18 cellular contexts compared by ENCODE assay signal in genomic region chr10:99784731-99785441, GRCh38. TPM values are rescaled to one million over a fixed set of nuclear protein-coding genes. Genes with fewer than 3 reads are reported as not detected.
DNase-seq lines count a peak whose midpoint lies in the region; ATAC-seq, FAIRE-seq and TF ChIP-seq lines count a peak whose summit lies in the region.
"Had no signal": no experiment of that assay in that cellular context is flagged by ENCODE, and none has a peak within 500 bp of the region (broad histone marks: within the 10 kb centered on the region; RNA-seq: fewer than 3 reads in every experiment).

No MANE protein-coding gene starts in this region.

- H3K4me3 Mint-ChIP-seq in T-helper 17 cell: no peak overlapping the region
- no peak overlapping the region for H3K4me3 Mint-ChIP-seq in activated T-cell treated with anti-CD3 and anti-CD28 coated beads, Interleukin-2, amount 50 U/mL, for 72 hours
- H3K4me3 Mint-ChIP-seq: immature natural killer cell; stimulated activated effector memory CD8-positive, alpha-beta T cell treated with anti-CD3 and anti-CD28 coated beads, Interleukin-12 subunit alpha, Interleukin-12 subunit beta, amount 100 ng/mL, for 72 hours; T-cell had no signal

- CTCF ChIA-PET in PC-9 (lab: Charles Lee): no interaction called here
- CTCF ChIA-PET in endothelial cell of umbilical vein (lab: Charles Lee): interaction anchor here (0.6 to 2.1 kb wide), 2 partner anchors 51 to 52 kb away, joined by 3 to 7 read pairs; partner anchors contain the start of genes COX15 and CUTC

- H3K27ac ChIP-seq in PC-9: peak overlapping the region; percentile 100
- no peak overlapping the region for H3K27ac ChIP-seq in endothelial cell of umbilical vein (ENCODE audit: insufficient read depth, low read depth, low read length)
- peak overlapping the region; percentile 25 for H3K27ac ChIP-seq in muscle layer of colon (ENCODE audit: low read depth, low read length)
- H3K27ac ChIP-seq in ovary: no peak overlapping the region
- H3K27ac ChIP-seq: adrenal gland had no signal

- no peaks in the 10 kb centered on the region for H3K4me1 Mint-ChIP-seq in T-helper 17 cell
- no peaks in the 10 kb centered on the region for H3K4me1 Mint-ChIP-seq in activated T-cell treated with anti-CD3 and anti-CD28 coated beads, Interleukin-2, amount 50 U/mL, for 72 hours (ENCODE audit: low read depth)
- H3K4me1 Mint-ChIP-seq: stimulated activated effector memory CD8-positive, alpha-beta T cell treated with anti-CD3 and anti-CD28 coated beads, Interleukin-12 subunit alpha, Interleukin-12 subunit beta, amount 100 ng/mL, for 72 hours; T-cell had no signal

- peaks cover 84% of the 10 kb centered on the region for H3K79me2 ChIP-seq in PC-9 (ENCODE audit: low read depth)
- no peaks in the 10 kb centered on the region for H3K79me2 ChIP-seq in endothelial cell of umbilical vein (ENCODE audit: control insufficient read depth, insufficient read depth, low read length)

- DNase-seq in Caki2 (ENCODE audit: low read depth) (peak; percentile 82), PC-9 (no peak), endothelial cell of umbilical vein (ENCODE audit: low read depth, low spot score) (no peak), KBM-7 (no peak), T-helper 17 cell (no peak), ovary (no peak)
- DNase-seq in activated T-cell treated with anti-CD3 and anti-CD28 coated beads, Interleukin-2, amount 50 U/mL, for 72 hours: no peak
- DNase-seq: activated CD4-positive, CD25-positive, alpha-beta regulatory T cell; cerebellar nuclear complex; immature natural killer cell; NCI-H1930; NCI-H524; T-cell had no signal

- peaks cover 6% of the 10 kb centered on the region for H3K36me3 Mint-ChIP-seq in T-helper 17 cell (ENCODE audit: low read depth)
- no peaks in the 10 kb centered on the region for H3K36me3 Mint-ChIP-seq in activated T-cell treated with anti-CD3 and anti-CD28 coated beads, Interleukin-2, amount 50 U/mL, for 72 hours (ENCODE audit: insufficient read depth in 2 of 2)
- H3K36me3 Mint-ChIP-seq: stimulated activated effector memory CD8-positive, alpha-beta T cell treated with anti-CD3 and anti-CD28 coated beads, Interleukin-12 subunit alpha, Interleukin-12 subunit beta, amount 100 ng/mL, for 72 hours had no signal

- H3K9ac ChIP-seq in endothelial cell of umbilical vein (replicated peaks; ENCODE audit: extremely low read depth, insufficient read depth, low read length) (no peak overlapping the region), muscle layer of colon (ENCODE audit: low read length) (no peak overlapping the region)

- H3K4me3 ChIP-seq in PC-9 (peak overlapping the region; percentile 79), endothelial cell of umbilical vein (replicated peaks in 1 of 3; ENCODE audit: insufficient read depth in 1 of 3, low read depth in 1 of 3, low read length in 3 of 3) (no peak overlapping the region), muscle layer of colon (ENCODE audit: low read depth in 1 of 2, low read length in 2 of 2) (no peak overlapping the region), ovary (no peak overlapping the region)
- H3K4me3 ChIP-seq: adrenal gland, skin epidermis had no signal

- H4K20me1 ChIP-seq in PC-9 (ENCODE audit: insufficient read depth): no peaks in the 10 kb centered on the region
- no peaks in the 10 kb centered on the region for H4K20me1 ChIP-seq in endothelial cell of umbilical vein (replicated peaks; ENCODE audit: control insufficient read depth, extremely low read depth, insufficient read depth, low read length)

- H3K27ac Mint-ChIP-seq in T-helper 17 cell: no peak overlapping the region
- H3K27ac Mint-ChIP-seq in activated T-cell treated with anti-CD3 and anti-CD28 coated beads, Interleukin-2, amount 50 U/mL, for 72 hours: no peak overlapping the region
- H3K27ac Mint-ChIP-seq: activated T-helper 2 cell treated with anti-CD3 and anti-CD28 coated beads, Interferon-gamma antibody, Interleukin-2, Interleukin-4, amounts not matched to agents 10 μg/mL and 5 μg/mL and 100 μg/mL, durations not matched to agents 14 hours and 24 hours and 36 hours; immature natural killer cell; stimulated activated effector memory CD8-positive, alpha-beta T cell treated with anti-CD3 and anti-CD28 coated beads, Interleukin-12 subunit alpha, Interleukin-12 subunit beta, amount 100 ng/mL, for 72 hours; T-cell had no signal

- no peak for TF ChIP-seq POLR2A in endothelial cell of umbilical vein (IDR thresholded peaks at IDR 0.05; ENCODE audit: low read depth, low read length)
- no peak for TF ChIP-seq POLR2A in ovary (IDR thresholded peaks at IDR 0.05)

- no peak for TF ChIP-seq CTCF in PC-9 (conservative IDR thresholded peaks at IDR 0.05)
- no peak for TF ChIP-seq CTCF in endothelial cell of umbilical vein (IDR thresholded peaks at IDR 0.05; ENCODE audit: extremely low read depth in 1 of 2, insufficient read depth in 1 of 2, low read depth in 1 of 2, low read length in 2 of 2)
- no peak for TF ChIP-seq CTCF in ovary (IDR thresholded peaks at IDR 0.05)

- BruUV-seq in PC-9 (replicated peaks; lab: Mats Ljungman, UMichigan) (TSS peak; percentile 48), endothelial cell of umbilical vein (replicated peaks; lab: Mats Ljungman, UMichigan) (no TSS peak)

- H3K9me3 ChIP-seq in PC-9 (ENCODE audit: insufficient read depth, low read depth): no peaks in the 10 kb centered on the region
- no peaks in the 10 kb centered on the region for H3K9me3 ChIP-seq in endothelial cell of umbilical vein (replicated peaks; ENCODE audit: control insufficient read depth, insufficient read depth, low read length)
- no peaks in the 10 kb centered on the region for H3K9me3 ChIP-seq in muscle layer of colon (ENCODE audit: low read length)
- no peaks in the 10 kb centered on the region for H3K9me3 ChIP-seq in T-helper 17 cell (ENCODE audit: control insufficient read depth, low read length, poor library complexity, severe bottlenecking)
- H3K9me3 ChIP-seq in ovary: no peaks in the 10 kb centered on the region
- H3K9me3 ChIP-seq: adrenal gland had no signal

- H3K4me2 ChIP-seq in PC-9: peak overlapping the region; percentile 98
- H3K4me2 ChIP-seq in endothelial cell of umbilical vein (ENCODE audit: insufficient read depth, low read length): no peak overlapping the region

- peaks cover 42% of the 10 kb centered on the region for H3F3A ChIP-seq in PC-9 (ENCODE audit: insufficient read depth, low read depth)

- ATAC-seq in T-helper 17 cell: no peak
- no peak for ATAC-seq in activated T-cell treated with anti-CD3 and anti-CD28 coated beads, Interleukin-2, amount 50 U/mL, for 72 hours (replicated peaks in 1 of 2)
- ATAC-seq: stimulated activated effector memory CD8-positive, alpha-beta T cell treated with anti-CD3 and anti-CD28 coated beads, Interleukin-12 subunit alpha, Interleukin-12 subunit beta, amount 100 ng/mL, for 72 hours; T-cell had no signal

- no peaks in the 10 kb centered on the region for H3K9me2 ChIP-seq in PC-9 (ENCODE audit: insufficient read depth)

- 77 to 79% (median 78%) methylated on average over 6 of the region's 6 CpGs for WGBS in ovary, 3 donors

- no peaks in the 10 kb centered on the region for H3K27me3 Mint-ChIP-seq in T-helper 17 cell
- no peaks in the 10 kb centered on the region for H3K27me3 Mint-ChIP-seq in activated T-cell treated with anti-CD3 and anti-CD28 coated beads, Interleukin-2, amount 50 U/mL, for 72 hours (ENCODE audit: low read depth)
- H3K27me3 Mint-ChIP-seq: T-cell had no signal

- dilution Hi-C loops in endothelial cell of umbilical vein (cut with MboI; ENCODE audit: extremely low pct_ligation_motif_present, low sequenced_read_pairs): no loop called here

- H3K27me3 ChIP-seq in PC-9 (ENCODE audit: insufficient read depth, low read depth) (no peaks in the 10 kb centered on the region), endothelial cell of umbilical vein (ENCODE audit: control insufficient read depth in 2 of 2, insufficient read depth in 2 of 2, low read length in 2 of 2) (no peaks in the 10 kb centered on the region), muscle layer of colon (ENCODE audit: control insufficient read depth in 1 of 2, insufficient read depth in 2 of 2, low read length in 2 of 2) (no peaks in the 10 kb centered on the region), ovary (no peaks in the 10 kb centered on the region)
- H3K27me3 ChIP-seq: adrenal gland had no signal

- in situ Hi-C loops in Caki2 (cut with HindIII; ENCODE audit: low pct_unique_long_range_greater_than_20kb, low sequenced_read_pairs) (no loop called here), KBM-7 (cut with MboI; ENCODE audit: low pct_unique_long_range_greater_than_20kb, low sequenced_read_pairs) (no loop called here)

- intact Hi-C loops in PC-9 (cut with micrococcal nuclease; ENCODE audit: unreplicated experiment): loop anchor here (1.0 to 10.0 kb wide), 3 partner anchors 33 to 350 kb away; partner anchors contain the start of genes COX15, CUTC and GOT1
- intact Hi-C loops in endothelial cell of umbilical vein (cut with micrococcal nuclease): loop anchor here (5.0 kb wide), 1 partner anchor 222 kb away; the partner anchor contains the start of gene DNMBP
- intact Hi-C loops in ovary (cut with DNase I): no loop called here

- no peak overlapping the region for H2AFZ ChIP-seq in PC-9
- H2AFZ ChIP-seq in endothelial cell of umbilical vein (ENCODE audit: low read depth, low read length): peak overlapping the region; percentile 49

- H3K36me3 ChIP-seq in PC-9 (ENCODE audit: low read depth): peaks cover 21% of the 10 kb centered on the region
- H3K36me3 ChIP-seq in endothelial cell of umbilical vein (ENCODE audit: control insufficient read depth in 2 of 2, extremely low read depth in 1 of 2, insufficient read depth in 2 of 2, low read length in 2 of 2): no peaks in the 10 kb centered on the region
- no peaks in the 10 kb centered on the region for H3K36me3 ChIP-seq in muscle layer of colon (ENCODE audit: insufficient read depth, low read length)
- no peaks in the 10 kb centered on the region for H3K36me3 ChIP-seq in ovary
- H3K36me3 ChIP-seq: adrenal gland had no signal

- no peak for FAIRE-seq in endothelial cell of umbilical vein (lab: Jason Lieb, UNC)

- no peaks in the 10 kb centered on the region for H3K9me1 ChIP-seq in endothelial cell of umbilical vein (replicated peaks; ENCODE audit: control insufficient read depth, extremely low read depth, insufficient read depth, low read length)

- POLR2A ChIA-PET in PC-9 (lab: Charles Lee; ENCODE audit: unreplicated experiment): no interaction called here
- POLR2A ChIA-PET in endothelial cell of umbilical vein (lab: Charles Lee): no interaction called here

- H3K4me1 ChIP-seq in PC-9 (replicated peaks; ENCODE audit: insufficient read depth) (peaks cover 60% of the 10 kb centered on the region), endothelial cell of umbilical vein (ENCODE audit: control insufficient read depth, extremely low read depth, insufficient read depth, low read length) (peaks cover 40% of the 10 kb centered on the region), muscle layer of colon (ENCODE audit: insufficient read depth, low read length) (no peaks in the 10 kb centered on the region), ovary (ENCODE audit: insufficient read depth) (no peaks in the 10 kb centered on the region)
- H3K4me1 ChIP-seq: adrenal gland had no signal

- TF ChIP-seq EP300 in ovary (IDR thresholded peaks at IDR 0.05): no peak

- H3K9me3 Mint-ChIP-seq in activated T-cell treated with anti-CD3 and anti-CD28 coated beads, Interleukin-2, amount 50 U/mL, for 72 hours: no peaks in the 10 kb centered on the region
- H3K9me3 Mint-ChIP-seq: activated T-helper 2 cell treated with anti-CD3 and anti-CD28 coated beads, Interferon-gamma antibody, Interleukin-2, Interleukin-4, amounts not matched to agents 10 μg/mL and 5 μg/mL and 100 μg/mL, durations not matched to agents 14 hours and 24 hours and 36 hours; immature natural killer cell; stimulated activated effector memory CD8-positive, alpha-beta T cell treated with anti-CD3 and anti-CD28 coated beads, Interleukin-12 subunit alpha, Interleukin-12 subunit beta, amount 100 ng/mL, for 72 hours; T-cell had no signal

RNA-seq across cellular contexts. Expression of gene ABCC2, which starts 2.4 kb away (rescaled TPM):
- 64.4 and 68.4 TPM in 2 replicates for total RNA-seq in Caki2 (2014; rRNA removed; shearing (Covaris generic); ENCODE audit: low replicate concordance)
- 132 and 174 TPM in 2 replicates for total RNA-seq in PC-9 (2021)
- 1.7 and 3.3 TPM in 2 replicates for total RNA-seq in endothelial cell of umbilical vein
- polyA plus RNA-seq in endothelial cell of umbilical vein: 1.5 and 1.6 TPM in 2 replicates
- polyA plus RNA-seq in endothelial cell of umbilical vein (2011; cell fraction: cytosol; rRNA removed): 0.52 and 0.75 TPM in 2 replicates
- 8.2 and 9.1 TPM in 2 replicates for polyA plus RNA-seq in endothelial cell of umbilical vein (2011; cell fraction: nucleus; rRNA removed)
- polyA plus RNA-seq in endothelial cell of umbilical vein (2012): 0.38 and 0.52 TPM in 2 replicates
- polyA minus RNA-seq in endothelial cell of umbilical vein: 3.1 and 9.8 TPM in 2 replicates
- polyA minus RNA-seq in endothelial cell of umbilical vein (2011; cell fraction: cytosol; rRNA and poly(A)+ RNA removed): 62.5 TPM
- polyA minus RNA-seq in endothelial cell of umbilical vein (2011; cell fraction: nucleus; rRNA and poly(A)+ RNA removed): 5.3 and 6.7 TPM in 2 replicates
- total RNA-seq in T-helper 17 cell: 1 to 10 TPM; 3.0 to 3.2 TPM
- 1 to 10 TPM in 4 of 7 donors, under 1 TPM in 3; 0.38 to 1.8 (median 1.1) TPM for total RNA-seq in ovary
- under 1 TPM; 0.22 to 0.63 TPM for polyA plus RNA-seq in ovary
- 1 to 10 TPM; 1.3 to 1.5 TPM for total RNA-seq in activated T-cell treated with anti-CD3 and anti-CD28 coated beads, Interleukin-2, amount 50 U/mL, for 72 hours

RNA-seq across cellular contexts. Expression of gene CUTC, which starts 52.9 kb away (rescaled TPM):
- 13.4 and 21.3 TPM in 2 replicates for total RNA-seq in Caki2 (2014; rRNA removed; shearing (Covaris generic); ENCODE audit: low replicate concordance)
- total RNA-seq in PC-9 (2021) (7.6 and 9.2 TPM in 2 replicates), endothelial cell of umbilical vein (17.7 and 20.4 TPM in 2 replicates), T-helper 17 cell (10 to 100 TPM; 17.1 to 17.6 TPM), ovary (10 to 100 TPM; 12.4 to 15.0 (median 13.9) TPM)
- polyA plus RNA-seq in endothelial cell of umbilical vein (14.4 and 23.1 TPM in 2 replicates), ovary (10 to 100 TPM; 16.4 to 20.6 TPM)
- 21.8 and 21.9 TPM in 2 replicates for polyA plus RNA-seq in endothelial cell of umbilical vein (2011; cell fraction: cytosol; rRNA removed)
- polyA plus RNA-seq in endothelial cell of umbilical vein (2011; cell fraction: nucleus; rRNA removed): 18.8 and 27.7 TPM in 2 replicates
- polyA plus RNA-seq in endothelial cell of umbilical vein (2012): 26.9 and 31.7 TPM in 2 replicates
- polyA minus RNA-seq in endothelial cell of umbilical vein: 24.7 and 28.3 TPM in 2 replicates
- polyA minus RNA-seq in endothelial cell of umbilical vein (2011; cell fraction: cytosol; rRNA and poly(A)+ RNA removed): 9.8 TPM
- polyA minus RNA-seq in endothelial cell of umbilical vein (2011; cell fraction: nucleus; rRNA and poly(A)+ RNA removed): 9.6 and 14.4 TPM in 2 replicates
- total RNA-seq in activated T-cell treated with anti-CD3 and anti-CD28 coated beads, Interleukin-2, amount 50 U/mL, for 72 hours: 10 to 100 TPM; 23.8 to 29.4 TPM

RNA-seq across cellular contexts. Expression of gene COX15, which starts 53.0 kb away (rescaled TPM):
- total RNA-seq in Caki2 (2014; rRNA removed; shearing (Covaris generic); ENCODE audit: low replicate concordance): 25.3 and 27.8 TPM in 2 replicates
- total RNA-seq in PC-9 (2021): 31.4 and 35.2 TPM in 2 replicates
- total RNA-seq in endothelial cell of umbilical vein: 31.7 and 34.6 TPM in 2 replicates
- polyA plus RNA-seq in endothelial cell of umbilical vein: 13.7 and 16.6 TPM in 2 replicates
- 14.2 and 16.5 TPM in 2 replicates for polyA plus RNA-seq in endothelial cell of umbilical vein (2011; cell fraction: cytosol; rRNA removed)
- 21.0 and 24.1 TPM in 2 replicates for polyA plus RNA-seq in endothelial cell of umbilical vein (2011; cell fraction: nucleus; rRNA removed)
- 30.6 and 31.0 TPM in 2 replicates for polyA plus RNA-seq in endothelial cell of umbilical vein (2012)
- 16.9 and 21.4 TPM in 2 replicates for polyA minus RNA-seq in endothelial cell of umbilical vein
- polyA minus RNA-seq in endothelial cell of umbilical vein (2011; cell fraction: cytosol; rRNA and poly(A)+ RNA removed): 22.1 TPM
- 6.0 and 11.2 TPM in 2 replicates for polyA minus RNA-seq in endothelial cell of umbilical vein (2011; cell fraction: nucleus; rRNA and poly(A)+ RNA removed)
- total RNA-seq in T-helper 17 cell: 10 to 100 TPM; 16.3 to 16.6 TPM
- total RNA-seq in ovary: 10 to 100 TPM; 25.2 to 39.7 (median 36.5) TPM
- polyA plus RNA-seq in ovary: 10 to 100 TPM; 19.1 to 40.6 TPM
- total RNA-seq in activated T-cell treated with anti-CD3 and anti-CD28 coated beads, Interleukin-2, amount 50 U/mL, for 72 hours: 10 to 100 TPM; 33.4 to 38.2 TPM

Comparison
In these comparisons a context has a peak if more than half of its experiments do, and no peak if none do; other contexts are left out.
1. H3K27ac ChIP-seq: peak in PC-9 (single experiment) and muscle layer of colon (single experiment); none in endothelial cell of umbilical vein (single experiment) and ovary (0 of 2).
2. RNA of gene ABCC2, which starts 2.4 kb away (total RNA-seq): 132 to 174 TPM in PC-9 and 64.4 to 68.4 TPM in Caki2; 1.7 to 3.3 TPM in endothelial cell of umbilical vein, 3.0 to 3.2 TPM in T-helper 17 cell, 1.3 to 1.5 TPM in activated T-cell treated with anti-CD3 and anti-CD28 coated beads, Interleukin-2, amount 50 U/mL, for 72 hours and 0.38 to 1.8 TPM in ovary; every median in the first group is over 10 times any median in the second.
3. intact Hi-C loops: an anchor here in PC-9 (1.0 to 10.0 kb wide) and endothelial cell of umbilical vein (5.0 kb wide); none called in ovary.